ENCODE assay signal across 15 cellular contexts in genomic region chr4:108270466-108271450, GRCh38.
A peak's percentile ranks its signal among the peaks of the same experiment; 100 is the strongest.
DNase-seq lines count a peak whose midpoint lies in the region; ATAC-seq, FAIRE-seq and TF ChIP-seq lines count a peak whose summit lies in the region.
"Had no signal": no experiment of that assay in that cellular context is flagged by ENCODE, and none has a peak within 500 bp of the region (broad histone marks: within the 10 kb centered on the region; RNA-seq: fewer than 3 reads in every experiment).

No MANE protein-coding gene starts in this region.

- intact Hi-C loops in activated T-helper 2 cell treated with anti-CD3 and anti-CD28 coated beads, Interferon-gamma antibody, Interleukin-2, Interleukin-4, amounts not matched to agents 10 μg/mL and 5 μg/mL and 100 μg/mL, durations not matched to agents 14 hours and 24 hours and 36 hours (cut with micrococcal nuclease), result no loop called here

- ATAC-seq in HG03520 (IDR thresholded peaks at IDR 0.05; ENCODE audit: unreplicated experiment), result no peak
- ATAC-seq in HG03280 (IDR thresholded peaks at IDR 0.05; ENCODE audit: unreplicated experiment), result no peak
- ATAC-seq: effector memory CD8-positive, alpha-beta T cell; stimulated activated naive B cell treated with anti-CD40 and anti-IgM and Interleukin-4, amounts not matched to agents 10 μg/mL and 1 μg/mL and 100 μg/mL, for 72 hours had no signal

- H3K79me2 ChIP-seq in astrocyte (ENCODE audit: insufficient read depth, low read length), result no peaks in the 10 kb centered on the region

- H3K9me3 ChIP-seq in astrocyte (ENCODE audit: insufficient read depth, low read depth, low read length), result no peaks in the 10 kb centered on the region
- H3K9me3 ChIP-seq: BE2C had no signal

- H3K27me3 ChIP-seq in astrocyte (ENCODE audit: insufficient read depth, low read length), result no peaks in the 10 kb centered on the region
- H3K27me3 ChIP-seq: BE2C had no signal

- no peak for FAIRE-seq in astrocyte (lab: Jason Lieb, UNC)
- FAIRE-seq: G401.6 had no signal

- H3K4me1 ChIP-seq in astrocyte (ENCODE audit: insufficient read depth, low read length), result peaks cover 9% of the 10 kb centered on the region
- H3K4me1 ChIP-seq: BE2C had no signal

- TF ChIP-seq CTCF in astrocyte (IDR thresholded peaks at IDR 0.05; ENCODE audit: insufficient read depth, low read depth, low read length), result no peak

- H3K4me2 ChIP-seq in astrocyte (ENCODE audit: low read length), result peak overlapping the region; percentile 12

- DNase-seq in AG08396 (ENCODE audit: low spot score) (peak; percentile 59), HT1080 (ENCODE audit: low read depth) (peak; percentile 86), astrocyte (ENCODE audit: low read depth) (peak; percentile 86), foreskin melanocyte (peak; percentile 66), iPS-NIHi11 (ENCODE audit: low spot score) (no peak)
- DNase-seq in activated T-helper 2 cell treated with anti-CD3 and anti-CD28 coated beads, Interferon-gamma antibody, Interleukin-2, Interleukin-4, amounts not matched to agents 10 μg/mL and 5 μg/mL and 100 μg/mL, durations not matched to agents 14 hours and 24 hours and 36 hours (ENCODE audit: low spot score), result no peak
- DNase-seq: BE2C; effector memory CD8-positive, alpha-beta T cell; NCI-H1092 treated with DMSO at 0.1 percent for 48 hours; NCI-H510A; stimulated activated CD4-positive, alpha-beta T cell treated with anti-CD3 and anti-CD28 coated beads, Interleukin-2, amount 100 ng/mL, for 24 hours; stimulated activated naive B cell treated with anti-CD40 and anti-IgM and Interleukin-4, amounts not matched to agents 10 μg/mL and 1 μg/mL and 100 μg/mL, for 72 hours had no signal

- no peak overlapping the region for H3K4me3 ChIP-seq in astrocyte (ENCODE audit: insufficient read depth, low read depth, low read length)

- peaks cover 7% of the 10 kb centered on the region for H3K4me1 Mint-ChIP-seq in astrocyte (ENCODE audit: low read depth, unreplicated experiment)
- H3K4me1 Mint-ChIP-seq in activated T-helper 2 cell treated with anti-CD3 and anti-CD28 coated beads, Interferon-gamma antibody, Interleukin-2, Interleukin-4, amounts not matched to agents 10 μg/mL and 5 μg/mL and 100 μg/mL, durations not matched to agents 14 hours and 24 hours and 36 hours (ENCODE audit: low read depth), result peaks cover 2% of the 10 kb centered on the region
- H3K4me1 Mint-ChIP-seq: stimulated activated naive B cell treated with anti-CD40 and anti-IgM and Interleukin-4, amounts not matched to agents 10 μg/mL and 1 μg/mL and 100 μg/mL, for 72 hours had no signal

- peaks cover 2% of the 10 kb centered on the region for H3K9me3 Mint-ChIP-seq in astrocyte (ENCODE audit: unreplicated experiment)
- no peaks in the 10 kb centered on the region for H3K9me3 Mint-ChIP-seq in activated T-helper 2 cell treated with anti-CD3 and anti-CD28 coated beads, Interferon-gamma antibody, Interleukin-2, Interleukin-4, amounts not matched to agents 10 μg/mL and 5 μg/mL and 100 μg/mL, durations not matched to agents 14 hours and 24 hours and 36 hours
- H3K9me3 Mint-ChIP-seq: effector memory CD8-positive, alpha-beta T cell had no signal

- no peaks in the 10 kb centered on the region for H3K36me3 ChIP-seq in astrocyte (ENCODE audit: insufficient read depth, low read length)
- H3K36me3 ChIP-seq: BE2C had no signal

- H3K36me3 Mint-ChIP-seq in astrocyte (ENCODE audit: low read depth, unreplicated experiment), result peaks cover under 1% of the 10 kb centered on the region
- H3K36me3 Mint-ChIP-seq in activated T-helper 2 cell treated with anti-CD3 and anti-CD28 coated beads, Interferon-gamma antibody, Interleukin-2, Interleukin-4, amounts not matched to agents 10 μg/mL and 5 μg/mL and 100 μg/mL, durations not matched to agents 14 hours and 24 hours and 36 hours (ENCODE audit: low read depth), result no peaks in the 10 kb centered on the region
- H3K36me3 Mint-ChIP-seq: stimulated activated naive B cell treated with anti-CD40 and anti-IgM and Interleukin-4, amounts not matched to agents 10 μg/mL and 1 μg/mL and 100 μg/mL, for 72 hours had no signal

- H3K27me3 Mint-ChIP-seq in astrocyte (ENCODE audit: low read depth, unreplicated experiment), result no peaks in the 10 kb centered on the region
- H3K27me3 Mint-ChIP-seq in activated T-helper 2 cell treated with anti-CD3 and anti-CD28 coated beads, Interferon-gamma antibody, Interleukin-2, Interleukin-4, amounts not matched to agents 10 μg/mL and 5 μg/mL and 100 μg/mL, durations not matched to agents 14 hours and 24 hours and 36 hours (ENCODE audit: low read depth), result no peaks in the 10 kb centered on the region
- H3K27me3 Mint-ChIP-seq: effector memory CD8-positive, alpha-beta T cell; stimulated activated naive B cell treated with anti-CD40 and anti-IgM and Interleukin-4, amounts not matched to agents 10 μg/mL and 1 μg/mL and 100 μg/mL, for 72 hours had no signal

- H4K20me1 ChIP-seq in astrocyte (ENCODE audit: insufficient read depth, low read length), result no peaks in the 10 kb centered on the region

- no peak overlapping the region for H3K9ac ChIP-seq in astrocyte (ENCODE audit: low read length)

- no peak overlapping the region for H2AFZ ChIP-seq in astrocyte (ENCODE audit: low read depth, low read length)

- no peak overlapping the region for H3K27ac ChIP-seq in astrocyte (ENCODE audit: low read depth, low read length)

- no peak overlapping the region for H3K4me3 Mint-ChIP-seq in astrocyte (ENCODE audit: unreplicated experiment)
- no peak overlapping the region for H3K4me3 Mint-ChIP-seq in activated T-helper 2 cell treated with anti-CD3 and anti-CD28 coated beads, Interferon-gamma antibody, Interleukin-2, Interleukin-4, amounts not matched to agents 10 μg/mL and 5 μg/mL and 100 μg/mL, durations not matched to agents 14 hours and 24 hours and 36 hours (ENCODE audit: low read depth)
- H3K4me3 Mint-ChIP-seq: effector memory CD8-positive, alpha-beta T cell; stimulated activated naive B cell treated with anti-CD40 and anti-IgM and Interleukin-4, amounts not matched to agents 10 μg/mL and 1 μg/mL and 100 μg/mL, for 72 hours had no signal

- no peak overlapping the region for H3K27ac Mint-ChIP-seq in astrocyte (ENCODE audit: unreplicated experiment)
- no peak overlapping the region for H3K27ac Mint-ChIP-seq in activated T-helper 2 cell treated with anti-CD3 and anti-CD28 coated beads, Interferon-gamma antibody, Interleukin-2, Interleukin-4, amounts not matched to agents 10 μg/mL and 5 μg/mL and 100 μg/mL, durations not matched to agents 14 hours and 24 hours and 36 hours
- H3K27ac Mint-ChIP-seq: effector memory CD8-positive, alpha-beta T cell; stimulated activated naive B cell treated with anti-CD40 and anti-IgM and Interleukin-4, amounts not matched to agents 10 μg/mL and 1 μg/mL and 100 μg/mL, for 72 hours had no signal

Comparison
In these comparisons a context has a peak if more than half of its experiments do, and no peak if none do; other contexts are left out.
1. DNase-seq: peak in AG08396 (single experiment), HT1080 (single experiment), astrocyte (single experiment) and foreskin melanocyte (single experiment); none in activated T-helper 2 cell treated with anti-CD3 and anti-CD28 coated beads, Interferon-gamma antibody, Interleukin-2, Interleukin-4, amounts not matched to agents 10 μg/mL and 5 μg/mL and 100 μg/mL, durations not matched to agents 14 hours and 24 hours and 36 hours (single experiment) and iPS-NIHi11 (single experiment).